12 cellular contexts compared by ENCODE assay signal in the genomic region with DNA sequence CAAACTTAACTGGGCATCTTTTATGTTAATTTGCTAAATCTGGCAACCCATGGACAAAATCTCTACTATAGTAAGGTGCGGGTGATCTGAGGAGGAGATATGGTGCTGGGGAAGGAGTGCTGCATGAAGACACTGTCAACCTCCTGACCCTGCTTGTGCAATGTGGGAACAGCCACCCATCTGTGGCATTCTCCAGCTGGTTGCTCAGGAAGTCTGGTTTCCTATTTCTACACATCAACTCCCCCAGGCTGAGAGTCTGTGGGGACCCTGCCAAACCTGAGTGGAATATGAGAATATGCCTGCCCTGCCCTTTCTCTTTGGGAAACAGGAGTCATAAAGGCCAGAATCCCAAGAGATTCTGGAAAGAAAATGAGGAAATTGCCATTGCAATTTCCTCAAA.
DNase-seq lines count a peak whose midpoint lies in the region; ATAC-seq and TF ChIP-seq lines count a peak whose summit lies in the region.
"Had no signal": no experiment of that assay in that cellular context is flagged by ENCODE, and none has a peak within 500 bp of the region (broad histone marks: within the 10 kb centered on the region; RNA-seq: fewer than 3 reads in every experiment).

No MANE protein-coding gene starts in this region.

- no peaks in the 10 kb centered on the region for H3K36me3 Mint-ChIP-seq in activated T-helper 1 cell treated with anti-CD3 and anti-CD28 coated beads, Interleukin-12 subunit alpha, Interleukin-12 subunit beta, Interleukin-2, Interleukin-4 antibody, amounts not matched to agents 30 ng/mL and 10 ng/mL and 1 ng/mL, durations not matched to agents 14 hours and 24 hours and 36 hours (ENCODE audit: low read depth)
- H3K36me3 Mint-ChIP-seq in T-cell, result no peaks in the 10 kb centered on the region
- H3K36me3 Mint-ChIP-seq: activated naive CD8-positive, alpha-beta T cell treated with anti-CD3 and anti-CD28 coated beads for 36 hours had no signal

- H3K9me3 Mint-ChIP-seq in activated T-helper 1 cell treated with anti-CD3 and anti-CD28 coated beads, Interleukin-12 subunit alpha, Interleukin-12 subunit beta, Interleukin-2, Interleukin-4 antibody, amounts not matched to agents 30 ng/mL and 10 ng/mL and 1 ng/mL, durations not matched to agents 14 hours and 24 hours and 36 hours, result no peaks in the 10 kb centered on the region
- peaks cover 0 to 7% (median 2%) of the 10 kb centered on the region in 3 donors for H3K9me3 Mint-ChIP-seq in T-cell

- CTCF ChIA-PET in T-cell (lab: Charles Lee), result no interaction called here

- no peak for ATAC-seq in T-cell (replicated peaks in 1 of 4)

- H3K4me3 ChIP-seq in fibroblast of the aortic adventitia (ENCODE audit: low read depth, low read length), result no peak overlapping the region
- H3K4me3 ChIP-seq in colonic mucosa, result no peak overlapping the region
- H3K4me3 ChIP-seq: dorsolateral prefrontal cortex had no signal

- H3K9ac ChIP-seq in colonic mucosa (ENCODE audit: low read depth in 2 of 2, low read length in 2 of 2), result no peak overlapping the region

- no peak overlapping the region for H3K27ac Mint-ChIP-seq in activated T-helper 1 cell treated with anti-CD3 and anti-CD28 coated beads, Interleukin-12 subunit alpha, Interleukin-12 subunit beta, Interleukin-2, Interleukin-4 antibody, amounts not matched to agents 30 ng/mL and 10 ng/mL and 1 ng/mL, durations not matched to agents 14 hours and 24 hours and 36 hours
- no peak overlapping the region for H3K27ac Mint-ChIP-seq in T-cell
- H3K27ac Mint-ChIP-seq: activated naive CD8-positive, alpha-beta T cell treated with anti-CD3 and anti-CD28 coated beads for 36 hours had no signal

- TF ChIP-seq CTCF in fibroblast of the aortic adventitia (IDR thresholded peaks at IDR 0.05; ENCODE audit: insufficient read depth, low read length), result no peak
- no peak for TF ChIP-seq CTCF in colonic mucosa (IDR thresholded peaks at IDR 0.05)

- no peak overlapping the region for H3K27ac ChIP-seq in colonic mucosa
- H3K27ac ChIP-seq: dorsolateral prefrontal cortex had no signal

- intact Hi-C loops in activated T-helper 1 cell treated with anti-CD3 and anti-CD28 coated beads, Interleukin-12 subunit alpha, Interleukin-12 subunit beta, Interleukin-2, Interleukin-4 antibody, amounts not matched to agents 30 ng/mL and 10 ng/mL and 1 ng/mL, durations not matched to agents 14 hours and 24 hours and 36 hours (cut with micrococcal nuclease), result no loop called here
- intact Hi-C loops in colonic mucosa (cut with DNase I), result no loop called here

- DNase-seq in NOMO-1 (lab: John Stamatoyannopoulos, UW; ENCODE audit: unreplicated experiment in 2 of 2) (peak; percentile 19 to 69), NOMO-1 treated with dmso at 0.1 percent for 144 hours (lab: John Stamatoyannopoulos, UW; ENCODE audit: unreplicated experiment) (no peak), RPMI7951 (ENCODE audit: low read depth) (peak; percentile 99), fibroblast of the aortic adventitia (ENCODE audit: low read depth) (peak; percentile 33), renal cortical epithelial cell (ENCODE audit: low read depth) (peak; percentile 70), colonic mucosa (no peak), T-cell (no peak)
- no peak for DNase-seq in activated T-helper 1 cell treated with anti-CD3 and anti-CD28 coated beads, Interleukin-12 subunit alpha, Interleukin-12 subunit beta, Interleukin-2, Interleukin-4 antibody, amounts not matched to agents 30 ng/mL and 10 ng/mL and 1 ng/mL, durations not matched to agents 14 hours and 24 hours and 36 hours (ENCODE audit: low spot score)
- DNase-seq: activated naive CD8-positive, alpha-beta T cell treated with anti-CD3 and anti-CD28 coated beads for 36 hours; dorsolateral prefrontal cortex; NCI-H510A treated with DMSO at 0.1 percent for 48 hours; stimulated activated CD4-positive, alpha-beta T cell treated with anti-CD3 and anti-CD28 coated beads, Interleukin-15, amount 100 ng/mL, for 24 hours had no signal

- no peaks in the 10 kb centered on the region for H3K4me1 Mint-ChIP-seq in activated T-helper 1 cell treated with anti-CD3 and anti-CD28 coated beads, Interleukin-12 subunit alpha, Interleukin-12 subunit beta, Interleukin-2, Interleukin-4 antibody, amounts not matched to agents 30 ng/mL and 10 ng/mL and 1 ng/mL, durations not matched to agents 14 hours and 24 hours and 36 hours (ENCODE audit: low read depth)
- no peaks in the 10 kb centered on the region for H3K4me1 Mint-ChIP-seq in T-cell
- H3K4me1 Mint-ChIP-seq: activated naive CD8-positive, alpha-beta T cell treated with anti-CD3 and anti-CD28 coated beads for 36 hours had no signal

- H3K4me1 ChIP-seq in colonic mucosa, result no peaks in the 10 kb centered on the region

- peaks cover 2% of the 10 kb centered on the region for H3K27me3 Mint-ChIP-seq in activated T-helper 1 cell treated with anti-CD3 and anti-CD28 coated beads, Interleukin-12 subunit alpha, Interleukin-12 subunit beta, Interleukin-2, Interleukin-4 antibody, amounts not matched to agents 30 ng/mL and 10 ng/mL and 1 ng/mL, durations not matched to agents 14 hours and 24 hours and 36 hours (ENCODE audit: insufficient read depth)
- no peaks in the 10 kb centered on the region for H3K27me3 Mint-ChIP-seq in T-cell

- H3K27me3 ChIP-seq in colonic mucosa, result no peaks in the 10 kb centered on the region

- no peak overlapping the region for H3K4me3 Mint-ChIP-seq in activated T-helper 1 cell treated with anti-CD3 and anti-CD28 coated beads, Interleukin-12 subunit alpha, Interleukin-12 subunit beta, Interleukin-2, Interleukin-4 antibody, amounts not matched to agents 30 ng/mL and 10 ng/mL and 1 ng/mL, durations not matched to agents 14 hours and 24 hours and 36 hours
- no peak overlapping the region for H3K4me3 Mint-ChIP-seq in T-cell
- H3K4me3 Mint-ChIP-seq: activated naive CD8-positive, alpha-beta T cell treated with anti-CD3 and anti-CD28 coated beads for 36 hours had no signal

- H3K36me3 ChIP-seq in colonic mucosa, result no peaks in the 10 kb centered on the region

- H3K9me3 ChIP-seq in colonic mucosa, result no peaks in the 10 kb centered on the region

- POLR2A ChIA-PET in T-cell (lab: Charles Lee), result no interaction called here

Comparison
In these comparisons a context has a peak if more than half of its experiments do, and no peak if none do; other contexts are left out.
1. DNase-seq: peak in NOMO-1 (2 of 2), RPMI7951 (single experiment), fibroblast of the aortic adventitia (single experiment) and renal cortical epithelial cell (single experiment); none in NOMO-1 treated with dmso at 0.1 percent for 144 hours (single experiment), activated T-helper 1 cell treated with anti-CD3 and anti-CD28 coated beads, Interleukin-12 subunit alpha, Interleukin-12 subunit beta, Interleukin-2, Interleukin-4 antibody, amounts not matched to agents 30 ng/mL and 10 ng/mL and 1 ng/mL, durations not matched to agents 14 hours and 24 hours and 36 hours (single experiment), colonic mucosa (single experiment) and T-cell (0 of 34).